In genomic region chr20:46206025-46206424, GRCh38 we compare ENCODE assay signal across 8 cellular contexts.
A peak's percentile ranks its signal among the peaks of the same experiment; 100 is the strongest.
DNase-seq lines count a peak whose midpoint lies in the region; ATAC-seq and TF ChIP-seq lines count a peak whose summit lies in the region.

No MANE protein-coding gene starts in this region.

- TF ChIP-seq POLR2A in vagina (IDR thresholded peaks at IDR 0.05), result no peak

- peak; percentile 39 for ATAC-seq in stimulated activated effector memory CD8-positive, alpha-beta T cell treated with anti-CD3 and anti-CD28 coated beads, Interleukin-12 subunit alpha, Interleukin-12 subunit beta, amount 100 ng/mL, for 72 hours
- ATAC-seq in GM18870 (IDR thresholded peaks at IDR 0.05; ENCODE audit: unreplicated experiment), result no peak

- H3K9me3 Mint-ChIP-seq in stimulated activated effector memory CD8-positive, alpha-beta T cell treated with anti-CD3 and anti-CD28 coated beads, Interleukin-12 subunit alpha, Interleukin-12 subunit beta, amount 100 ng/mL, for 72 hours, result no peaks in the 10 kb centered on the region

- no peaks in the 10 kb centered on the region for H3K36me3 Mint-ChIP-seq in stimulated activated effector memory CD8-positive, alpha-beta T cell treated with anti-CD3 and anti-CD28 coated beads, Interleukin-12 subunit alpha, Interleukin-12 subunit beta, amount 100 ng/mL, for 72 hours

- TF ChIP-seq CTCF in vagina (IDR thresholded peaks at IDR 0.05), result no peak

- no peaks in the 10 kb centered on the region for H3K9me3 ChIP-seq in vagina

- H3K36me3 ChIP-seq in vagina, result no peaks in the 10 kb centered on the region

- H3K27me3 ChIP-seq in vagina, result no peaks in the 10 kb centered on the region

- H3K4me1 ChIP-seq in vagina, result peaks cover 11% of the 10 kb centered on the region

- no peak overlapping the region for H3K4me3 Mint-ChIP-seq in stimulated activated effector memory CD8-positive, alpha-beta T cell treated with anti-CD3 and anti-CD28 coated beads, Interleukin-12 subunit alpha, Interleukin-12 subunit beta, amount 100 ng/mL, for 72 hours

- H3K4me1 Mint-ChIP-seq in stimulated activated effector memory CD8-positive, alpha-beta T cell treated with anti-CD3 and anti-CD28 coated beads, Interleukin-12 subunit alpha, Interleukin-12 subunit beta, amount 100 ng/mL, for 72 hours, result peaks cover 29% of the 10 kb centered on the region

- no peak overlapping the region for H3K4me3 ChIP-seq in vagina

- no peak overlapping the region for H3K27ac ChIP-seq in vagina

- intact Hi-C loops in vagina (cut with DNase I), result no loop called here

- peak; percentile 63 for DNase-seq in H4 (ENCODE audit: low spot score)
- peak; percentile 94 for DNase-seq in SIG-M5 treated with dmso at 0.1 percent for 504 hours (lab: John Stamatoyannopoulos, UW; ENCODE audit: unreplicated experiment)
- DNase-seq in glomerular visceral epithelial cell (ENCODE audit: extremely low spot score), result peak; percentile 29
- no peak for DNase-seq in stimulated activated effector memory CD8-positive, alpha-beta T cell treated with anti-CD3 and anti-CD28 coated beads, Interleukin-12 subunit alpha, Interleukin-12 subunit beta, amount 100 ng/mL, for 72 hours (ENCODE audit: low spot score in 2 of 2)
- DNase-seq in occipital lobe (lab: John Stamatoyannopoulos, UW), result no peak
- no peak for DNase-seq in vagina (ENCODE audit: extremely low spot score in 2 of 2)
- no peak for DNase-seq in NCI-H526 treated with DMSO at 0.1 percent for 48 hours (lab: John Stamatoyannopoulos, UW)

- H3K27ac Mint-ChIP-seq in stimulated activated effector memory CD8-positive, alpha-beta T cell treated with anti-CD3 and anti-CD28 coated beads, Interleukin-12 subunit alpha, Interleukin-12 subunit beta, amount 100 ng/mL, for 72 hours, result no peak overlapping the region

Comparison
In these comparisons a context has a peak if more than half of its experiments do, and no peak if none do; other contexts are left out.
1. DNase-seq: peak in H4 (single experiment), SIG-M5 treated with dmso at 0.1 percent for 504 hours (single experiment) and glomerular visceral epithelial cell (single experiment); none in stimulated activated effector memory CD8-positive, alpha-beta T cell treated with anti-CD3 and anti-CD28 coated beads, Interleukin-12 subunit alpha, Interleukin-12 subunit beta, amount 100 ng/mL, for 72 hours (0 of 2), occipital lobe (single experiment), vagina (0 of 2) and NCI-H526 treated with DMSO at 0.1 percent for 48 hours (single experiment).